In the genomic region with DNA sequence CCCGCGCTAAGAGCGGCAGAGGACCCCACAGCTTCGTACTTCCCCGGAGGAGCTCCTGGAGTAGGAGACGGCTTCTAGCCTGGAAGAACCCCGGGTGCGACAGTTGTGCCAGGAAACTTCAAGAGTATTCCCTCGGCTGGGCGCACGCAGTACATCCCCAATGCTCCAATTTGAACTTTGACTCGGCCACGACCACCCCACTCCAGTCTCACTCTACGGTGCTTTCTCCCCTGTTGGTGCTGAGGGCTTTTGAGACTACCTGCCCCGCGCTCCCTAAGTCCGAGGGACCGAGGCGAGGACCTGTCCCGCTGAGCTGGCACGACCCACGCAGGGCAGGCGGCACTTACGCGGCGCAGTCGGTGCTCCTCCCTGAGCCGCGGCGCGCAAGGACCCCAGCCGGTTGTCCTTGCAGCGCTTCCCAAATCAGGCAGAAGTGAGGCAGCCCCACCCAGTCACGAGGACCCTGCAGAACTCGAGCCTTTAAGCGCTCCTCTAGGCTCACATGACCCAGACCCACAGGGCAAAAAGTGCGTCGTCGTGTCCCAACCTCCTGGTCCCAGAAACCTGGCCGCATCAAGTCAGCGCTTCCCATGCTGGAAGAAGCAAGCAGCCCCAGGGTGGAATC, we compare ENCODE assay signal across 8 cellular contexts. TPM values are rescaled to one million over a fixed set of nuclear protein-coding genes. Genes with fewer than 3 reads are reported as not detected.
DNase-seq lines count a peak whose midpoint lies in the region; ATAC-seq, FAIRE-seq and TF ChIP-seq lines count a peak whose summit lies in the region.

Gene CPVL, minus strand, starts transcription at position 456 of the 625 bp plus-strand sequence. CDS start 25,476 bp downstream, outside the sequence.

- no peaks in the 10 kb centered on the region for H3K9me3 Mint-ChIP-seq in activated T-cell treated with anti-CD3 and anti-CD28 coated beads, Interleukin-2, amount 50 U/mL, for 4 hours
- no peaks in the 10 kb centered on the region for H3K9me3 Mint-ChIP-seq in WTC11
- no peaks in the 10 kb centered on the region for H3K9me3 Mint-ChIP-seq in activated naive CD4-positive, alpha-beta T cell treated with anti-CD3 and anti-CD28 coated beads for 36 hours

- no peaks in the 10 kb centered on the region for H3K4me1 Mint-ChIP-seq in activated T-cell treated with anti-CD3 and anti-CD28 coated beads, Interleukin-2, amount 50 U/mL, for 4 hours (ENCODE audit: low read depth)
- peaks cover 19% of the 10 kb centered on the region for H3K4me1 Mint-ChIP-seq in WTC11
- H3K4me1 Mint-ChIP-seq in activated naive CD4-positive, alpha-beta T cell treated with anti-CD3 and anti-CD28 coated beads for 36 hours (ENCODE audit: low read depth), result peaks cover 7% of the 10 kb centered on the region

- WGBS in hepatocyte (ENCODE audit: low lambda C conversion rate, missing lambda C conversion rate), result 1% methylated on average over 41 of the region's 41 CpGs

- peak within 1 kb of the TSS; percentile 16 for H3K4me3 Mint-ChIP-seq in activated T-cell treated with anti-CD3 and anti-CD28 coated beads, Interleukin-2, amount 50 U/mL, for 4 hours
- peak within 1 kb of the TSS; percentile 96 for H3K4me3 Mint-ChIP-seq in WTC11
- no peak within 1 kb of the TSS for H3K4me3 Mint-ChIP-seq in activated naive CD4-positive, alpha-beta T cell treated with anti-CD3 and anti-CD28 coated beads for 36 hours

- H4K20me1 ChIP-seq in hepatocyte (ENCODE audit: insufficient read depth, poor library complexity, severe bottlenecking), result no peaks in the 10 kb centered on the region

- H3K9me3 ChIP-seq in hepatocyte (ENCODE audit: low read depth), result no peaks in the 10 kb centered on the region

- DNase-seq in activated T-cell treated with anti-CD3 and anti-CD28 coated beads, Interleukin-2, amount 50 U/mL, for 4 hours, result no peak
- no peak for DNase-seq in activated T-cell treated with anti-CD3 and anti-CD28 coated beads, Interleukin-2, amount 50 U/mL, for 1 hour
- DNase-seq in WTC11 (ENCODE audit: low spot score), result peak; percentile 65
- DNase-seq in hepatocyte (ENCODE audit: low spot score), result peak; percentile 54
- peak; percentile 89 for DNase-seq in posterior vena cava (ENCODE audit: low spot score)
- no peak for DNase-seq in H54 (ENCODE audit: insufficient read length, low spot score)
- no peak for DNase-seq in NCI-H2196 treated with DMSO at 0.1 percent for 48 hours (lab: John Stamatoyannopoulos, UW; ENCODE audit: unreplicated experiment)
- DNase-seq in activated naive CD4-positive, alpha-beta T cell treated with anti-CD3 and anti-CD28 coated beads for 36 hours, result no peak

- no peak within 1 kb of the TSS for H3K27ac ChIP-seq in hepatocyte

- CTCF ChIA-PET in WTC11 (lab: Charles Lee), result interaction anchor here (0.8 to 5.8 kb wide), 7 partner anchors 32 to 217 kb away, joined by 3 to 31 read pairs (median 3); no protein-coding TSS in a partner anchor
- CTCF ChIA-PET in activated naive CD4-positive, alpha-beta T cell treated with anti-CD3 and anti-CD28 coated beads for 36 hours (lab: Charles Lee), result interaction anchor here (0.6 kb wide), 1 partner anchor 136 kb away, joined by 3 read pairs; no protein-coding TSS in a partner anchor

- H3K4me2 ChIP-seq in hepatocyte, result peak within 1 kb of the TSS; percentile 99

- H3K27ac Mint-ChIP-seq in WTC11, result 0 out of 2 replicates have a peak within 1 kb of the TSS, but pooled peaks have one; percentile 26
- no peak within 1 kb of the TSS for H3K27ac Mint-ChIP-seq in activated naive CD4-positive, alpha-beta T cell treated with anti-CD3 and anti-CD28 coated beads for 36 hours

- TF ChIP-seq CTCF in WTC11 (IDR thresholded peaks at IDR 0.05) (no peak), hepatocyte (IDR thresholded peaks at IDR 0.05; ENCODE audit: poor library complexity) (no peak)

- intact Hi-C loops in posterior vena cava (cut with DNase I), result no loop called here
- intact Hi-C loops in activated naive CD4-positive, alpha-beta T cell treated with anti-CD3 and anti-CD28 coated beads for 36 hours (cut with micrococcal nuclease), result no loop called here

- no peaks in the 10 kb centered on the region for H3K36me3 Mint-ChIP-seq in activated T-cell treated with anti-CD3 and anti-CD28 coated beads, Interleukin-2, amount 50 U/mL, for 4 hours (ENCODE audit: insufficient read depth)
- H3K36me3 Mint-ChIP-seq in WTC11, result peaks cover 2% of the 10 kb centered on the region; the same call in 1 of the 2 replicates
- no peaks in the 10 kb centered on the region for H3K36me3 Mint-ChIP-seq in activated naive CD4-positive, alpha-beta T cell treated with anti-CD3 and anti-CD28 coated beads for 36 hours (ENCODE audit: low read depth)

- H3K9me2 ChIP-seq in hepatocyte (replicated peaks; ENCODE audit: insufficient read depth), result no peaks in the 10 kb centered on the region

- POLR2A ChIA-PET in WTC11 (lab: Charles Lee), result no interaction called here

- ATAC-seq in activated T-cell treated with anti-CD3 and anti-CD28 coated beads, Interleukin-2, amount 50 U/mL, for 4 hours, result peak in 1 of 2 donors; percentile 34
- ATAC-seq in WTC11, result peak; percentile 94

- H3K4me3 ChIP-seq in hepatocyte, result peak within 1 kb of the TSS; percentile 75

- H3K79me2 ChIP-seq in hepatocyte, result no peaks in the 10 kb centered on the region

- peak within 1 kb of the TSS; percentile 95 for H2AFZ ChIP-seq in hepatocyte

- H3K27me3 ChIP-seq in hepatocyte, result no peaks in the 10 kb centered on the region

- peaks cover 15% of the 10 kb centered on the region for H3K4me1 ChIP-seq in hepatocyte (ENCODE audit: insufficient read depth)

- no peaks in the 10 kb centered on the region for H3K36me3 ChIP-seq in hepatocyte (replicated peaks; ENCODE audit: insufficient read depth, low read depth)

- TF ChIP-seq POLR2A in H54 (IDR thresholded peaks at IDR 0.05; ENCODE audit: low read depth, low read length), result no peak

- no peak for FAIRE-seq in H54 (lab: Jason Lieb, UNC)

- H3K27me3 Mint-ChIP-seq in activated T-cell treated with anti-CD3 and anti-CD28 coated beads, Interleukin-2, amount 50 U/mL, for 4 hours (ENCODE audit: low read depth), result peaks cover 42% of the 10 kb centered on the region
- peaks cover 13% of the 10 kb centered on the region for H3K27me3 Mint-ChIP-seq in WTC11 (ENCODE audit: low read depth)
- H3K27me3 Mint-ChIP-seq in activated naive CD4-positive, alpha-beta T cell treated with anti-CD3 and anti-CD28 coated beads for 36 hours (ENCODE audit: low read depth), result peaks cover 33% of the 10 kb centered on the region

TF ChIP-seq in WTC11, 78 proteins besides CTCF, POLR2A, EP300 and RAD21 (continues in another document):
- TF ChIP-seq, protein P1, sequence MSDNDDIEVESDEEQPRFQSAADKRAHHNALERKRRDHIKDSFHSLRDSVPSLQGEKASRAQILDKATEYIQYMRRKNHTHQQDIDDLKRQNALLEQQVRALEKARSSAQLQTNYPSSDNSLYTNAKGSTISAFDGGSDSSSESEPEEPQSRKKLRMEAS (CRISPR knock-in tag; IDR thresholded peaks at IDR 0.05), result peak; percentile 78; the same call in 1 of the 2 replicates
- TF ChIP-seq TP53 (CRISPR knock-in tag; IDR thresholded peaks at IDR 0.05), result peak; percentile 53; the same call in 1 of the 2 replicates
- TF ChIP-seq ATF3 (CRISPR knock-in tag; conservative IDR thresholded peaks at IDR 0.05), result no peak
- TF ChIP-seq SMAD3 (CRISPR knock-in tag; IDR thresholded peaks at IDR 0.05; ENCODE audit: borderline replicate concordance), result peak; percentile 74; the same call in 1 of the 2 replicates
- TF ChIP-seq, protein P2, sequence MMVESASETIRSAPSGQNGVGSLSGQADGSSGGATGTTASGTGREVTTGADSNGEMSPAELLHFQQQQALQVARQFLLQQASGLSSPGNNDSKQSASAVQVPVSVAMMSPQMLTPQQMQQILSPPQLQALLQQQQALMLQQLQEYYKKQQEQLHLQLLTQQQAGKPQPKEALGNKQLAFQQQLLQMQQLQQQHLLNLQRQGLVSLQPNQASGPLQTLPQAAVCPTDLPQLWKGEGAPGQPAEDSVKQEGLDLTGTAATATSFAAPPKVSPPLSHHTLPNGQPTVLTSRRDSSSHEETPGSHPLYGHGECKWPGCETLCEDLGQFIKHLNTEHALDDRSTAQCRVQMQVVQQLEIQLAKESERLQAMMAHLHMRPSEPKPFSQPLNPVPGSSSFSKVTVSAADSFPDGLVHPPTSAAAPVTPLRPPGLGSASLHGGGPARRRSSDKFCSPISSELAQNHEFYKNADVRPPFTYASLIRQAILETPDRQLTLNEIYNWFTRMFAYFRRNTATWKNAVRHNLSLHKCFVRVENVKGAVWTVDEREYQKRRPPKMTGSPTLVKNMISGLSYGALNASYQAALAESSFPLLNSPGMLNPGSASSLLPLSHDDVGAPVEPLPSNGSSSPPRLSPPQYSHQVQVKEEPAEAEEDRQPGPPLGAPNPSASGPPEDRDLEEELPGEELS (CRISPR knock-in tag; IDR thresholded peaks at IDR 0.05), result peak; percentile 15; the same call in 1 of the 2 replicates
- TF ChIP-seq ETV6 (CRISPR knock-in tag; IDR thresholded peaks at IDR 0.05), result no peak
- peak; percentile 89 for TF ChIP-seq USF1 (CRISPR knock-in tag; IDR thresholded peaks at IDR 0.05)
- TF ChIP-seq ZNF671 (CRISPR knock-in tag; IDR thresholded peaks at IDR 0.05), result no peak
- TF ChIP-seq, protein P3, sequence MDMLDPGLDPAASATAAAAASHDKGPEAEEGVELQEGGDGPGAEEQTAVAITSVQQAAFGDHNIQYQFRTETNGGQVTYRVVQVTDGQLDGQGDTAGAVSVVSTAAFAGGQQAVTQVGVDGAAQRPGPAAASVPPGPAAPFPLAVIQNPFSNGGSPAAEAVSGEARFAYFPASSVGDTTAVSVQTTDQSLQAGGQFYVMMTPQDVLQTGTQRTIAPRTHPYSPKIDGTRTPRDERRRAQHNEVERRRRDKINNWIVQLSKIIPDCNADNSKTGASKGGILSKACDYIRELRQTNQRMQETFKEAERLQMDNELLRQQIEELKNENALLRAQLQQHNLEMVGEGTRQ (CRISPR knock-in tag; IDR thresholded peaks at IDR 0.05), result peak; percentile 89

RNA-seq across cellular contexts. Expression of gene CPVL, which starts in this region (rescaled TPM):
- total RNA-seq in activated T-cell treated with anti-CD3 and anti-CD28 coated beads, Interleukin-2, amount 50 U/mL, for 4 hours, result under 1 TPM in 1 of 3 donors, not detected in 2; 0.45 TPM
- total RNA-seq in WTC11 (2021) (34.2 to 43.8 TPM (median 42.6 TPM) in 3 replicates), hepatocyte (26.2 and 36.6 TPM in 2 replicates), posterior vena cava (10 to 100 TPM; 23.8 to 44.9 TPM)
- 36.3 and 36.4 TPM in 2 replicates for polyA plus RNA-seq in hepatocyte
- total RNA-seq in activated naive CD4-positive, alpha-beta T cell treated with anti-CD3 and anti-CD28 coated beads for 36 hours, result not detected

Comparison
In these comparisons a context has a peak if more than half of its experiments do, and no peak if none do; other contexts are left out.
1. RNA of gene CPVL (total RNA-seq): 23.8 to 44.9 TPM in posterior vena cava, 34.2 to 43.8 TPM in WTC11 and 26.2 to 36.6 TPM in hepatocyte; 0.45 TPM in activated T-cell treated with anti-CD3 and anti-CD28 coated beads, Interleukin-2, amount 50 U/mL, for 4 hours and not detected in activated naive CD4-positive, alpha-beta T cell treated with anti-CD3 and anti-CD28 coated beads for 36 hours; every median in the first group is over 10 times any median in the second.
2. DNase-seq: peak in WTC11 (single experiment), hepatocyte (single experiment) and posterior vena cava (single experiment); none in activated T-cell treated with anti-CD3 and anti-CD28 coated beads, Interleukin-2, amount 50 U/mL, for 4 hours (single experiment), activated T-cell treated with anti-CD3 and anti-CD28 coated beads, Interleukin-2, amount 50 U/mL, for 1 hour (single experiment), H54 (single experiment), NCI-H2196 treated with DMSO at 0.1 percent for 48 hours (single experiment) and activated naive CD4-positive, alpha-beta T cell treated with anti-CD3 and anti-CD28 coated beads for 36 hours (single experiment).